27 cellular contexts compared by ENCODE assay signal in genomic region chr5:437281-437771, GRCh38. TPM values are rescaled to one million over a fixed set of nuclear protein-coding genes. Genes with fewer than 3 reads are reported as not detected.
A peak's percentile ranks its signal among the peaks of the same experiment; 100 is the strongest.
DNase-seq lines count a peak whose midpoint lies in the region; ATAC-seq and TF ChIP-seq lines count a peak whose summit lies in the region.
"Had no signal": no experiment of that assay in that cellular context is flagged by ENCODE, and none has a peak within 500 bp of the region (broad histone marks: within the 10 kb centered on the region; RNA-seq: fewer than 3 reads in every experiment).

No MANE protein-coding gene starts in this region.

- in situ Hi-C loops in ACHN (cut with HindIII; ENCODE audit: low pct_ligation_motif_present, low pct_unique_long_range_greater_than_20kb, low sequenced_read_pairs) = no loop called here

- H3K4me1 Mint-ChIP-seq in chondrocyte (ENCODE audit: low read depth) (peaks cover 11% of the 10 kb centered on the region), mesothelial cell of epicardium (peaks cover 5% of the 10 kb centered on the region)

- ATAC-seq in left cardiac atrium (no peak), aorta (ENCODE audit: low FRiP score) (no peak), GM18498 (IDR thresholded peaks at IDR 0.05; ENCODE audit: unreplicated experiment) (no peak), HG03095 (IDR thresholded peaks at IDR 0.05; ENCODE audit: unreplicated experiment) (no peak)

- H3K9me3 ChIP-seq in left ventricle myocardium inferior (replicated peaks) = no peaks in the 10 kb centered on the region
- H3K9me3 ChIP-seq in aorta (ENCODE audit: control insufficient read depth, low read length) = no peaks in the 10 kb centered on the region
- H3K9me3 ChIP-seq: uterus had no signal

- H3K27ac Mint-ChIP-seq in chondrocyte (ENCODE audit: unreplicated experiment) (no peak overlapping the region), mesothelial cell of epicardium (peak overlapping the region; percentile 34)
- H3K27ac Mint-ChIP-seq: activated CD4-positive, alpha-beta memory T cell treated with anti-CD3 and anti-CD28 coated beads, Interleukin-2, amount 10 ng/mL, durations not matched to agents 7 days and 5 days had no signal

- H3K36me3 Mint-ChIP-seq in chondrocyte (ENCODE audit: low read depth) = peaks cover 2% of the 10 kb centered on the region
- no peaks in the 10 kb centered on the region for H3K36me3 Mint-ChIP-seq in mesothelial cell of epicardium
- H3K36me3 Mint-ChIP-seq: naive B cell had no signal

- H3K27me3 ChIP-seq in left ventricle myocardium inferior (ENCODE audit: low read depth) (no peaks in the 10 kb centered on the region), aorta (ENCODE audit: control insufficient read depth in 1 of 2, insufficient read depth in 2 of 2, low read length in 1 of 2) (no peaks in the 10 kb centered on the region)
- H3K27me3 ChIP-seq: uterus had no signal

- DNase-seq in left cardiac atrium (peak; percentile 4), left ventricle myocardium inferior (no peak), chondrocyte (ENCODE audit: low spot score) (peak; percentile 71), mesothelial cell of epicardium (ENCODE audit: low spot score in 2 of 2, unreplicated experiment in 2 of 2) (no peak), aorta (peak; percentile 38 to 72), ACHN (no peak)
- DNase-seq: activated CD4-positive, alpha-beta memory T cell treated with anti-CD3 and anti-CD28 coated beads, Interleukin-2, amount 10 ng/mL, durations not matched to agents 7 days and 5 days; activated CD4-positive, CD25-positive, alpha-beta regulatory T cell; amygdala; Calu3; central memory CD4-positive, alpha-beta T cell; EL; erythroblast; hypothalamus; mammary epithelial cell; naive B cell; NCI-H1694; NCI-H2171; NCI-H526; occipital lobe; retina; T1000; uterus had no signal

- TF ChIP-seq CTCF in left ventricle myocardium inferior (IDR thresholded peaks at IDR 0.05; ENCODE audit: borderline replicate concordance) = no peak
- no peak for TF ChIP-seq CTCF in chondrocyte (IDR thresholded peaks at IDR 0.05)
- TF ChIP-seq CTCF in mesothelial cell of epicardium (IDR thresholded peaks at IDR 0.05; ENCODE audit: unreplicated experiment) = no peak

- H3K27ac ChIP-seq in left ventricle myocardium inferior (replicated peaks) = no peak overlapping the region
- no peak overlapping the region for H3K27ac ChIP-seq in aorta (ENCODE audit: low read depth in 1 of 2, low read length in 2 of 2)
- H3K27ac ChIP-seq: C4-2B, KMS-11, uterus had no signal

- H3K27me3 Mint-ChIP-seq in chondrocyte (ENCODE audit: low read depth) = no peaks in the 10 kb centered on the region
- H3K27me3 Mint-ChIP-seq in mesothelial cell of epicardium (ENCODE audit: low read depth) = peaks cover 3% of the 10 kb centered on the region
- H3K27me3 Mint-ChIP-seq: activated CD4-positive, alpha-beta memory T cell treated with anti-CD3 and anti-CD28 coated beads, Interleukin-2, amount 10 ng/mL, durations not matched to agents 7 days and 5 days had no signal

- H3K4me1 ChIP-seq in left ventricle myocardium inferior = peaks cover 5% of the 10 kb centered on the region
- no peaks in the 10 kb centered on the region for H3K4me1 ChIP-seq in aorta (ENCODE audit: control insufficient read depth in 1 of 2, insufficient read depth in 2 of 2, low read length in 2 of 2)

- H3K36me3 ChIP-seq in left ventricle myocardium inferior (no peaks in the 10 kb centered on the region), aorta (ENCODE audit: control insufficient read depth in 1 of 2, insufficient read depth in 2 of 2, low read length in 1 of 2) (no peaks in the 10 kb centered on the region)
- H3K36me3 ChIP-seq: uterus had no signal

- H3K9me3 Mint-ChIP-seq in chondrocyte (ENCODE audit: low read depth) (no peaks in the 10 kb centered on the region), mesothelial cell of epicardium (no peaks in the 10 kb centered on the region)
- H3K9me3 Mint-ChIP-seq: activated CD4-positive, alpha-beta memory T cell treated with anti-CD3 and anti-CD28 coated beads, Interleukin-2, amount 10 ng/mL, durations not matched to agents 7 days and 5 days had no signal

- H3K4me3 Mint-ChIP-seq in chondrocyte (ENCODE audit: unreplicated experiment) (no peak overlapping the region), mesothelial cell of epicardium (no peak overlapping the region)
- H3K4me3 Mint-ChIP-seq: activated CD4-positive, alpha-beta memory T cell treated with anti-CD3 and anti-CD28 coated beads, Interleukin-2, amount 10 ng/mL, durations not matched to agents 7 days and 5 days; naive B cell had no signal

- H3K4me3 ChIP-seq in left ventricle myocardium inferior (no peak overlapping the region), aorta (ENCODE audit: low read length in 2 of 2) (no peak overlapping the region)
- H3K4me3 ChIP-seq: uterus had no signal

- WGBS in aorta, 2 donors = 64 to 70% methylated on average over 18 of the region's 18 CpGs

- intact Hi-C loops in left cardiac atrium (cut with DNase I) (loop anchor here in 1 of 2 donors (10.0 kb wide), 1 partner anchor 123 kb away; no protein-coding TSS in a partner anchor), left ventricle myocardium inferior (cut with micrococcal nuclease) (no loop called here), aorta (cut with DNase I) (loop anchor here in 1 of 2 donors (5.0 kb wide), 1 partner anchor 120 kb away; no protein-coding TSS in a partner anchor)

RNA-seq across cellular contexts. Expression of gene EXOC3, which starts 5.7 kb away (rescaled TPM):
- 10 to 100 TPM; 41.4 to 42.3 TPM for total RNA-seq in left cardiac atrium
- total RNA-seq in left ventricle myocardium inferior = 46.2 TPM
- 39.4 to 58.1 TPM (median 43.3 TPM) in 3 replicates for total RNA-seq in chondrocyte
- 70.4 to 73.5 TPM (median 71.2 TPM) in 3 replicates for total RNA-seq in mesothelial cell of epicardium
- 10 to 100 TPM; 54.6 to 65.2 TPM for total RNA-seq in aorta
- polyA plus RNA-seq in aorta = 10 to 100 TPM; 31.3 to 88.9 TPM

Comparison
In these comparisons a context has a peak if more than half of its experiments do, and no peak if none do; other contexts are left out.
1. DNase-seq: peak in left cardiac atrium (single experiment), chondrocyte (single experiment) and aorta (2 of 2); none in left ventricle myocardium inferior (single experiment), mesothelial cell of epicardium (0 of 2) and ACHN (single experiment).